1 cellular context compared by ENCODE assay signal in the genomic region with DNA sequence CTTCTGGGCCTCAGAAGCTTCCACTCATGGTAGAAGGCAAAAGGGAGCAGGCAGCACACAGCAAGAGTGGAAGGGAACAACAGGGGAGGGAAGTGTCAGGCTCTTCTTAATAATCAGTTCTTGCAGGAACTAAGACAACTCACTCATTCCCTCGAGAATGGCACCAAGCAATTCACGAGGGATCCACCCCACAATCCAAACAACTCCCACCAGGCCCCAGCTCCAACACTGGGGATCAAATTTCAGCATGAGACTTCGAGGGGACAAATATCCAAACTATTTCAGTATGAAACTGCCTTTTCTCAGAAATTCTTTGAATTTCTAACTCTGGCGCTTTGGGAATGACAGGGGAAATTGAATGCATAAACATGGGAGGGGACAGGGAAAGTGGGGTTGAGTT.
TF ChIP-seq lines count a peak whose summit lies in the region.

No MANE protein-coding gene starts in this region.

TF ChIP-seq in GM23338, 12 proteins besides CTCF, POLR2A, EP300 and RAD21 (continued from another document):
- TF ChIP-seq, protein P1, sequence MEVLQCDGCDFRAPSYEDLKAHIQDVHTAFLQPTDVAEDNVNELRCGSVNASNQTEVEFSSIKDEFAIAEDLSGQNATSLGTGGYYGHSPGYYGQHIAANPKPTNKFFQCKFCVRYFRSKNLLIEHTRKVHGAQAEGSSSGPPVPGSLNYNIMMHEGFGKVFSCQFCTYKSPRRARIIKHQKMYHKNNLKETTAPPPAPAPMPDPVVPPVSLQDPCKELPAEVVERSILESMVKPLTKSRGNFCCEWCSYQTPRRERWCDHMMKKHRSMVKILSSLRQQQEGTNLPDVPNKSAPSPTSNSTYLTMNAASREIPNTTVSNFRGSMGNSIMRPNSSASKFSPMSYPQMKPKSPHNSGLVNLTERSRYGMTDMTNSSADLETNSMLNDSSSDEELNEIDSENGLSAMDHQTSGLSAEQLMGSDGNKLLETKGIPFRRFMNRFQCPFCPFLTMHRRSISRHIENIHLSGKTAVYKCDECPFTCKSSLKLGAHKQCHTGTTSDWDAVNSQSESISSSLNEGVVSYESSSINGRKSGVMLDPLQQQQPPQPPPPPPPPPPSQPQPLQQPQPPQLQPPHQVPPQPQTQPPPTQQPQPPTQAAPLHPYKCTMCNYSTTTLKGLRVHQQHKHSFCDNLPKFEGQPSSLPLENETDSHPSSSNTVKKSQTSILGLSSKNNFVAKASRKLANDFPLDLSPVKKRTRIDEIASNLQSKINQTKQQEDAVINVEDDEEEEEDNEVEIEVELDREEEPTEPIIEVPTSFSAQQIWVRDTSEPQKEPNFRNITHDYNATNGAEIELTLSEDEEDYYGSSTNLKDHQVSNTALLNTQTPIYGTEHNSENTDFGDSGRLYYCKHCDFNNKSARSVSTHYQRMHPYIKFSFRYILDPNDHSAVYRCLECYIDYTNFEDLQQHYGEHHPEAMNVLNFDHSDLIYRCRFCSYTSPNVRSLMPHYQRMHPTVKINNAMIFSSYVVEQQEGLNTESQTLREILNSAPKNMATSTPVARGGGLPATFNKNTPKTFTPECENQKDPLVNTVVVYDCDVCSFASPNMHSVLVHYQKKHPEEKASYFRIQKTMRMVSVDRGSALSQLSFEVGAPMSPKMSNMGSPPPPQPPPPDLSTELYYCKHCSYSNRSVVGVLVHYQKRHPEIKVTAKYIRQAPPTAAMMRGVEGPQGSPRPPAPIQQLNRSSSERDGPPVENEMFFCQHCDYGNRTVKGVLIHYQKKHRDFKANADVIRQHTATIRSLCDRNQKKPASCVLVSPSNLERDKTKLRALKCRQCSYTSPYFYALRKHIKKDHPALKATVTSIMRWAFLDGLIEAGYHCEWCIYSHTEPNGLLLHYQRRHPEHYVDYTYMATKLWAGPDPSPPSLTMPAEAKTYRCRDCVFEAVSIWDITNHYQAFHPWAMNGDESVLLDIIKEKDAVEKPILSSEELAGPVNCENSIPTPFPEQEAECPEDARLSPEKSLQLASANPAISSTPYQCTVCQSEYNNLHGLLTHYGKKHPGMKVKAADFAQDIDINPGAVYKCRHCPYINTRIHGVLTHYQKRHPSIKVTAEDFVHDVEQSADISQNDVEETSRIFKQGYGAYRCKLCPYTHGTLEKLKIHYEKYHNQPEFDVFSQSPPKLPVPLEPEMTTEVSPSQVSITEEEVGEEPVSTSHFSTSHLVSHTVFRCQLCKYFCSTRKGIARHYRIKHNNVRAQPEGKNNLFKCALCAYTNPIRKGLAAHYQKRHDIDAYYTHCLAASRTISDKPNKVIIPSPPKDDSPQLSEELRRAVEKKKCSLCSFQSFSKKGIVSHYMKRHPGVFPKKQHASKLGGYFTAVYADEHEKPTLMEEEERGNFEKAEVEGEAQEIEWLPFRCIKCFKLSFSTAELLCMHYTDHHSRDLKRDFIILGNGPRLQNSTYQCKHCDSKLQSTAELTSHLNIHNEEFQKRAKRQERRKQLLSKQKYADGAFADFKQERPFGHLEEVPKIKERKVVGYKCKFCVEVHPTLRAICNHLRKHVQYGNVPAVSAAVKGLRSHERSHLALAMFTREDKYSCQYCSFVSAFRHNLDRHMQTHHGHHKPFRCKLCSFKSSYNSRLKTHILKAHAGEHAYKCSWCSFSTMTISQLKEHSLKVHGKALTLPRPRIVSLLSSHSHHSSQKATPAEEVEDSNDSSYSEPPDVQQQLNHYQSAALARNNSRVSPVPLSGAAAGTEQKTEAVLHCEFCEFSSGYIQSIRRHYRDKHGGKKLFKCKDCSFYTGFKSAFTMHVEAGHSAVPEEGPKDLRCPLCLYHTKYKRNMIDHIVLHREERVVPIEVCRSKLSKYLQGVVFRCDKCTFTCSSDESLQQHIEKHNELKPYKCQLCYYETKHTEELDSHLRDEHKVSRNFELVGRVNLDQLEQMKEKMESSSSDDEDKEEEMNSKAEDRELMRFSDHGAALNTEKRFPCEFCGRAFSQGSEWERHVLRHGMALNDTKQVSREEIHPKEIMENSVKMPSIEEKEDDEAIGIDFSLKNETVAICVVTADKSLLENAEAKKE (CRISPR knock-in tag; IDR thresholded peaks at IDR 0.05) = no peak
- no peak for TF ChIP-seq JUNB (IDR thresholded peaks at IDR 0.05; ENCODE audit: unreplicated experiment)
- no peak for TF ChIP-seq ETS1 (IDR thresholded peaks at IDR 0.05)
- TF ChIP-seq EZH2phosphoT487 (IDR thresholded peaks at IDR 0.05; ENCODE audit: unreplicated experiment) = no peak
- no peak for TF ChIP-seq NANOG (IDR thresholded peaks at IDR 0.05; ENCODE audit: borderline replicate concordance)
- no peak for TF ChIP-seq CREB1 (CRISPR knock-in tag; IDR thresholded peaks at IDR 0.05; ENCODE audit: low read depth)
- TF ChIP-seq ZNF114 (CRISPR knock-in tag; IDR thresholded peaks at IDR 0.05) = no peak
